ENCODE assay signal across 12 cellular contexts in genomic region chr16:48556210-48556912, GRCh38. TPM values are rescaled to one million over a fixed set of nuclear protein-coding genes. Genes with fewer than 3 reads are reported as not detected.
A peak's percentile ranks its signal among the peaks of the same experiment; 100 is the strongest.
DNase-seq lines count a peak whose midpoint lies in the region; ATAC-seq and TF ChIP-seq lines count a peak whose summit lies in the region.
"Had no signal": no experiment of that assay in that cellular context is flagged by ENCODE, and none has a peak within 500 bp of the region (broad histone marks: within the 10 kb centered on the region; RNA-seq: fewer than 3 reads in every experiment).

No MANE protein-coding gene starts in this region.

- intact Hi-C loops in ascending aorta (cut with DNase I): no loop called here

- peak overlapping the region; percentile 78 for H3K4me3 Mint-ChIP-seq in activated T-helper 17 cell treated with anti-CD3 and anti-CD28 coated beads, Interleukin-2, amount 50 U/mL, for 72 hours
- H3K4me3 Mint-ChIP-seq in natural killer cell treated with Interleukin-12 subunit alpha and Interleukin-12 subunit beta and Interleukin-15 and Interleukin-18, amount 100 ng/mL, for 72 hours: peak overlapping the region; percentile 62
- H3K4me3 Mint-ChIP-seq: mesothelial cell of epicardium had no signal

- no peak for TF ChIP-seq CTCF in ascending aorta (IDR thresholded peaks at IDR 0.05)

- no peak for DNase-seq in natural killer cell treated with Interleukin-12 subunit alpha and Interleukin-12 subunit beta and Interleukin-15 and Interleukin-18, amount 100 ng/mL, for 72 hours (ENCODE audit: low spot score)
- DNase-seq in middle frontal gyrus (ENCODE audit: extremely low spot score, low spot score) (no peak), ascending aorta (ENCODE audit: low spot score in 2 of 2) (no peak), nucleus accumbens (lab: John Stamatoyannopoulos, UW) (no peak), DMS 273 treated with DMSO at 0.1 percent for 48 hours (lab: John Stamatoyannopoulos, UW) (no peak)
- DNase-seq: activated gamma-delta T cell; effector CD4-positive, alpha-beta T cell had no signal

- H3K27ac Mint-ChIP-seq in activated T-helper 17 cell treated with anti-CD3 and anti-CD28 coated beads, Interleukin-2, amount 50 U/mL, for 72 hours: peak overlapping the region; percentile 91
- H3K27ac Mint-ChIP-seq in natural killer cell treated with Interleukin-12 subunit alpha and Interleukin-12 subunit beta and Interleukin-15 and Interleukin-18, amount 100 ng/mL, for 72 hours: peak overlapping the region; percentile 80 to 93

- H3K4me1 Mint-ChIP-seq in activated T-helper 17 cell treated with anti-CD3 and anti-CD28 coated beads, Interleukin-2, amount 50 U/mL, for 72 hours: peaks cover 43% of the 10 kb centered on the region
- peaks cover 68 to 75% of the 10 kb centered on the region in 2 donors for H3K4me1 Mint-ChIP-seq in natural killer cell treated with Interleukin-12 subunit alpha and Interleukin-12 subunit beta and Interleukin-15 and Interleukin-18, amount 100 ng/mL, for 72 hours (ENCODE audit: low read depth in 2 of 2)

- no peaks in the 10 kb centered on the region for H3K9me3 ChIP-seq in ascending aorta

- no peak overlapping the region for H3K4me3 ChIP-seq in ascending aorta
- H3K4me3 ChIP-seq: skin epidermis had no signal

- H3K36me3 Mint-ChIP-seq in activated T-helper 17 cell treated with anti-CD3 and anti-CD28 coated beads, Interleukin-2, amount 50 U/mL, for 72 hours (ENCODE audit: low read depth): peaks cover 79% of the 10 kb centered on the region
- H3K36me3 Mint-ChIP-seq in natural killer cell treated with Interleukin-12 subunit alpha and Interleukin-12 subunit beta and Interleukin-15 and Interleukin-18, amount 100 ng/mL, for 72 hours: peaks cover 38% of the 10 kb centered on the region

- ATAC-seq in GM18508 (IDR thresholded peaks at IDR 0.05; ENCODE audit: insufficient read depth, unreplicated experiment) (peak; percentile 11), GM21529 (IDR thresholded peaks at IDR 0.05; ENCODE audit: unreplicated experiment) (peak; percentile 14)
- peak; percentile 37 for ATAC-seq in activated T-helper 17 cell treated with anti-CD3 and anti-CD28 coated beads, Interleukin-2, amount 50 U/mL, for 72 hours (replicated peaks)
- peak; percentile 41 to 57 for ATAC-seq in natural killer cell treated with Interleukin-12 subunit alpha and Interleukin-12 subunit beta and Interleukin-15 and Interleukin-18, amount 100 ng/mL, for 72 hours

- H3K4me1 ChIP-seq in ascending aorta: peaks cover 5 to 40% of the 10 kb centered on the region in 2 donors

- no peak overlapping the region for H3K27ac ChIP-seq in ascending aorta

- no peaks in the 10 kb centered on the region for H3K27me3 ChIP-seq in ascending aorta

- H3K9me3 Mint-ChIP-seq in activated T-helper 17 cell treated with anti-CD3 and anti-CD28 coated beads, Interleukin-2, amount 50 U/mL, for 72 hours: no peaks in the 10 kb centered on the region
- no peaks in the 10 kb centered on the region for H3K9me3 Mint-ChIP-seq in natural killer cell treated with Interleukin-12 subunit alpha and Interleukin-12 subunit beta and Interleukin-15 and Interleukin-18, amount 100 ng/mL, for 72 hours
- H3K9me3 Mint-ChIP-seq: mesothelial cell of epicardium had no signal

- peaks cover 0 to 4% of the 10 kb centered on the region in 2 donors for H3K36me3 ChIP-seq in ascending aorta

- H3K27me3 Mint-ChIP-seq in activated T-helper 17 cell treated with anti-CD3 and anti-CD28 coated beads, Interleukin-2, amount 50 U/mL, for 72 hours: no peaks in the 10 kb centered on the region
- H3K27me3 Mint-ChIP-seq in natural killer cell treated with Interleukin-12 subunit alpha and Interleukin-12 subunit beta and Interleukin-15 and Interleukin-18, amount 100 ng/mL, for 72 hours: no peaks in the 10 kb centered on the region

RNA-seq across cellular contexts. Expression of gene N4BP1, which starts 53.6 kb away (rescaled TPM):
- 10 to 100 TPM; 48.1 to 56.8 TPM for total RNA-seq in activated T-helper 17 cell treated with anti-CD3 and anti-CD28 coated beads, Interleukin-2, amount 50 U/mL, for 72 hours
- total RNA-seq in natural killer cell treated with Interleukin-12 subunit alpha and Interleukin-12 subunit beta and Interleukin-15 and Interleukin-18, amount 100 ng/mL, for 72 hours: 100 to 1,000 TPM in 1 of 2 donors, 10 to 100 TPM in 1; 66.3 to 138 TPM
- total RNA-seq in ascending aorta: 11.0 TPM
